Comparison of ENCODE assay signal across 10 cellular contexts in the genomic region with DNA sequence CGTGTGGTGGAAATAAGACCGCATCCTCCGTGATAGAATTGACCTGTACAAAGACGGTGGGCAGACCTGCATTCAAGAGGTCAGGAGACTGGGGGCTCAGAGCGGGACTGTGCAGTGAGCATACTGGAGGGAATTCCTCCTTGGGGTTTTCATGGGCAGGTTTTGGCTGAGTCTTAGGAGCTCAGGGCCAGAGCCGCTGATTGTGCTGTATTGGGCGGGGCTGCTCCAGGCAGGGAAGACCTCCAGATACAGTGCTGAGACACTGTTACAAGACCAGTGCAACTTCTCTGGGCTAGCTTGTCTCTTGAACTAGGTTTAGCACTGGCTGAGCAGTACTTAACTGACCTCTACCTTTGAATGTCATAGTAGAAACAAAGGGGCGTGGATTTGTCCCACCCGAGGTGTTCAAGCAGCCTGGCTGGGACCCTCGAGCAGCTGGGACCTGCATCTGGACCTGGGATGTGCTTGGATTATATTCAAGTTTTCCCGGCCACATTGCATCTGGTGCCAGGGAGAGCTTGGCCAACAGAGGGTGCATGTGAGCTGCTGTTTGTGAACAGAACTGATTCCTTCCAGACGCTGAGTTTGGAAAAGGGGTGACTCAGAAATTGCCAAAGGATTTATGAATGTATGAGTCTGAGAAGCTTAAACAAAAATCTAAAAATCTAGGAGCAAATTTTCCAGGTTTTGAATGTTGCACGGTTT. TPM values are rescaled to one million over a fixed set of nuclear protein-coding genes. Genes with fewer than 3 reads are reported as not detected.
DNase-seq lines count a peak whose midpoint lies in the region; ATAC-seq and TF ChIP-seq lines count a peak whose summit lies in the region.
"Had no signal": no experiment of that assay in that cellular context is flagged by ENCODE, and none has a peak within 500 bp of the region (broad histone marks: within the 10 kb centered on the region; RNA-seq: fewer than 3 reads in every experiment).

No MANE protein-coding gene starts in this region.

- ATAC-seq in WTC11 (peak; percentile 86), left cardiac atrium (peak; percentile 72 to 78), GM21526 (IDR thresholded peaks at IDR 0.05; ENCODE audit: low FRiP score, unreplicated experiment) (no peak)

- POLR2A ChIA-PET in WTC11 (lab: Charles Lee) = no interaction called here

- no peaks in the 10 kb centered on the region for H3K4me1 Mint-ChIP-seq in WTC11
- H3K4me1 Mint-ChIP-seq: IgD-negative memory B cell, memory B cell had no signal

- TF ChIP-seq CTCF in C4-2B (conservative IDR thresholded peaks at IDR 0.05) (peak; percentile 76), WTC11 (IDR thresholded peaks at IDR 0.05) (peak; percentile 27; the same call in 1 of the 2 replicates)

- H3K27ac ChIP-seq in C4-2B = no peak overlapping the region; the same call in 1 of the 2 replicates

- CTCF ChIA-PET in WTC11 (lab: Charles Lee) = interaction anchor here (0.6 to 2.5 kb wide), 14 partner anchors 9 to 579 kb away, joined by 3 to 28 read pairs (median 4); no protein-coding TSS in a partner anchor

- no peaks in the 10 kb centered on the region for H3K27me3 Mint-ChIP-seq in WTC11 (ENCODE audit: low read depth)
- H3K27me3 Mint-ChIP-seq: IgD-negative memory B cell, memory B cell had no signal

- peak overlapping the region; percentile 14; the same call in 1 of the 2 replicates for H3K27ac Mint-ChIP-seq in WTC11
- H3K27ac Mint-ChIP-seq: IgD-negative memory B cell, memory B cell had no signal

- H3K4me3 Mint-ChIP-seq in WTC11 = no peak overlapping the region
- H3K4me3 Mint-ChIP-seq: memory B cell had no signal

- DNase-seq in HPDE6-E6E7 (ENCODE audit: extremely low spot score) = peak; percentile 64
- peak; percentile 63 for DNase-seq in WTC11 (ENCODE audit: low spot score)
- DNase-seq in left cardiac atrium = peak; percentile 64
- DNase-seq in renal cortical epithelial cell (ENCODE audit: low read depth) = peak; percentile 55
- DNase-seq in GOT3 (lab: John Stamatoyannopoulos, UW) = no peak
- no peak for DNase-seq in effector CD8-positive, alpha-beta T cell (lab: John Stamatoyannopoulos, UW)

- peaks cover 76% of the 10 kb centered on the region for H3K36me3 Mint-ChIP-seq in WTC11

- intact Hi-C loops in left cardiac atrium (cut with DNase I) = loop anchor here in 1 of 2 donors (5.0 to 10.0 kb wide), 2 partner anchors 223 to 369 kb away; no protein-coding TSS in a partner anchor

- no peaks in the 10 kb centered on the region for H3K9me3 Mint-ChIP-seq in WTC11
- H3K9me3 Mint-ChIP-seq: IgD-negative memory B cell, memory B cell had no signal

TF ChIP-seq in WTC11, 78 proteins besides CTCF, POLR2A, EP300 and RAD21:
- TF ChIP-seq, protein P1, sequence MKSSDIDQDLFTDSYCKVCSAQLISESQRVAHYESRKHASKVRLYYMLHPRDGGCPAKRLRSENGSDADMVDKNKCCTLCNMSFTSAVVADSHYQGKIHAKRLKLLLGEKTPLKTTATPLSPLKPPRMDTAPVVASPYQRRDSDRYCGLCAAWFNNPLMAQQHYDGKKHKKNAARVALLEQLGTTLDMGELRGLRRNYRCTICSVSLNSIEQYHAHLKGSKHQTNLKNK (CRISPR knock-in tag; IDR thresholded peaks at IDR 0.05) = no peak
- TF ChIP-seq JUN (CRISPR knock-in tag; IDR thresholded peaks at IDR 0.05) (no peak), ESRRA (CRISPR knock-in tag; IDR thresholded peaks at IDR 0.05; ENCODE audit: borderline replicate concordance) (no peak), NFYB (CRISPR knock-in tag; conservative IDR thresholded peaks at IDR 0.05; ENCODE audit: low read depth) (no peak)
- TF ChIP-seq, protein P2, sequence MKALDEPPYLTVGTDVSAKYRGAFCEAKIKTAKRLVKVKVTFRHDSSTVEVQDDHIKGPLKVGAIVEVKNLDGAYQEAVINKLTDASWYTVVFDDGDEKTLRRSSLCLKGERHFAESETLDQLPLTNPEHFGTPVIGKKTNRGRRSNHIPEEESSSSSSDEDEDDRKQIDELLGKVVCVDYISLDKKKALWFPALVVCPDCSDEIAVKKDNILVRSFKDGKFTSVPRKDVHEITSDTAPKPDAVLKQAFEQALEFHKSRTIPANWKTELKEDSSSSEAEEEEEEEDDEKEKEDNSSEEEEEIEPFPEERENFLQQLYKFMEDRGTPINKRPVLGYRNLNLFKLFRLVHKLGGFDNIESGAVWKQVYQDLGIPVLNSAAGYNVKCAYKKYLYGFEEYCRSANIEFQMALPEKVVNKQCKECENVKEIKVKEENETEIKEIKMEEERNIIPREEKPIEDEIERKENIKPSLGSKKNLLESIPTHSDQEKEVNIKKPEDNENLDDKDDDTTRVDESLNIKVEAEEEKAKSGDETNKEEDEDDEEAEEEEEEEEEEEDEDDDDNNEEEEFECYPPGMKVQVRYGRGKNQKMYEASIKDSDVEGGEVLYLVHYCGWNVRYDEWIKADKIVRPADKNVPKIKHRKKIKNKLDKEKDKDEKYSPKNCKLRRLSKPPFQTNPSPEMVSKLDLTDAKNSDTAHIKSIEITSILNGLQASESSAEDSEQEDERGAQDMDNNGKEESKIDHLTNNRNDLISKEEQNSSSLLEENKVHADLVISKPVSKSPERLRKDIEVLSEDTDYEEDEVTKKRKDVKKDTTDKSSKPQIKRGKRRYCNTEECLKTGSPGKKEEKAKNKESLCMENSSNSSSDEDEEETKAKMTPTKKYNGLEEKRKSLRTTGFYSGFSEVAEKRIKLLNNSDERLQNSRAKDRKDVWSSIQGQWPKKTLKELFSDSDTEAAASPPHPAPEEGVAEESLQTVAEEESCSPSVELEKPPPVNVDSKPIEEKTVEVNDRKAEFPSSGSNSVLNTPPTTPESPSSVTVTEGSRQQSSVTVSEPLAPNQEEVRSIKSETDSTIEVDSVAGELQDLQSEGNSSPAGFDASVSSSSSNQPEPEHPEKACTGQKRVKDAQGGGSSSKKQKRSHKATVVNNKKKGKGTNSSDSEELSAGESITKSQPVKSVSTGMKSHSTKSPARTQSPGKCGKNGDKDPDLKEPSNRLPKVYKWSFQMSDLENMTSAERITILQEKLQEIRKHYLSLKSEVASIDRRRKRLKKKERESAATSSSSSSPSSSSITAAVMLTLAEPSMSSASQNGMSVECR (CRISPR knock-in tag; IDR thresholded peaks at IDR 0.05; ENCODE audit: borderline replicate concordance) = no peak
- TF ChIP-seq, protein P3, sequence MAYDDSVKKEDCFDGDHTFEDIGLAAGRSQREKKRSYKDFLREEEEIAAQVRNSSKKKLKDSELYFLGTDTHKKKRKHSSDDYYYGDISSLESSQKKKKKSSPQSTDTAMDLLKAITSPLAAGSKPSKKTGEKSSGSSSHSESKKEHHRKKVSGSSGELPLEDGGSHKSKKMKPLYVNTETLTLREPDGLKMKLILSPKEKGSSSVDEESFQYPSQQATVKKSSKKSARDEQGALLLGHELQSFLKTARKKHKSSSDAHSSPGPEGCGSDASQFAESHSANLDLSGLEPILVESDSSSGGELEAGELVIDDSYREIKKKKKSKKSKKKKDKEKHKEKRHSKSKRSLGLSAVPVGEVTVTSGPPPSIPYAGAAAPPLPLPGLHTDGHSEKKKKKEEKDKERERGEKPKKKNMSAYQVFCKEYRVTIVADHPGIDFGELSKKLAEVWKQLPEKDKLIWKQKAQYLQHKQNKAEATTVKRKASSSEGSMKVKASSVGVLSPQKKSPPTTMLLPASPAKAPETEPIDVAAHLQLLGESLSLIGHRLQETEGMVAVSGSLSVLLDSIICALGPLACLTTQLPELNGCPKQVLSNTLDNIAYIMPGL (CRISPR knock-in tag; IDR thresholded peaks at IDR 0.05) = no peak

RNA-seq across cellular contexts. Expression of a gene that starts 33.4 kb away (rescaled TPM):
- 0.41 to 1.2 TPM (median 0.78 TPM) in 3 replicates for total RNA-seq in WTC11 (2021)
- 1 to 10 TPM in 1 of 2 donors, under 1 TPM in 1; 0.38 to 1.1 TPM for total RNA-seq in left cardiac atrium
- total RNA-seq in renal cortical epithelial cell = 0.50 TPM in 1 of 2 replicates, not detected in the other

Comparison
In these comparisons a context has a peak if more than half of its experiments do, and no peak if none do; other contexts are left out.
1. DNase-seq: peak in HPDE6-E6E7 (single experiment), WTC11 (single experiment), left cardiac atrium (single experiment) and renal cortical epithelial cell (single experiment); none in GOT3 (single experiment) and effector CD8-positive, alpha-beta T cell (single experiment).